ENCODE assay signal across 8 cellular contexts in genomic region chr3:30658328-30659052, GRCh38. TPM values are rescaled to one million over a fixed set of nuclear protein-coding genes. Genes with fewer than 3 reads are reported as not detected.
DNase-seq lines count a peak whose midpoint lies in the region; ATAC-seq lines count a peak whose summit lies in the region.

No MANE protein-coding gene starts in this region.

- H3K9ac ChIP-seq in skeletal muscle satellite cell (ENCODE audit: low read depth, low read length), result peak overlapping the region; percentile 79

- ATAC-seq in GM18517 (IDR thresholded peaks at IDR 0.05; ENCODE audit: unreplicated experiment) (peak; percentile 90), HG02763 (IDR thresholded peaks at IDR 0.05; ENCODE audit: unreplicated experiment) (peak; percentile 86), Right ventricle myocardium superior (ENCODE audit: poor library complexity) (peak; percentile 59)

- intact Hi-C loops in Right ventricle myocardium superior (cut with DNase I), result no loop called here

- H3K4me1 ChIP-seq in skeletal muscle satellite cell (ENCODE audit: control insufficient read depth, insufficient read depth, low read length), result peaks cover 64% of the 10 kb centered on the region

- peak overlapping the region; percentile 56 for H3K4me3 ChIP-seq in skeletal muscle satellite cell (ENCODE audit: low read length)

- H3K9me3 ChIP-seq in skeletal muscle satellite cell (replicated peaks; ENCODE audit: low read length), result no peaks in the 10 kb centered on the region

- DNase-seq in NAMALWA (ENCODE audit: low spot score) (peak; percentile 48), Right ventricle myocardium superior (no peak), putamen (ENCODE audit: low spot score) (no peak), cerebellar nuclear complex (lab: John Stamatoyannopoulos, UW) (no peak)
- DNase-seq in activated effector memory CD4-positive, alpha-beta T cell treated with anti-CD3 and anti-CD28 coated beads, Interleukin-2, amount 50 U/mL, for 16 hours, result peak; percentile 75

- H3K27me3 ChIP-seq in skeletal muscle satellite cell (ENCODE audit: control insufficient read depth, insufficient read depth, low read length), result no peaks in the 10 kb centered on the region

- peaks cover 73% of the 10 kb centered on the region for H3K36me3 ChIP-seq in skeletal muscle satellite cell (ENCODE audit: insufficient read depth, low read length)

- H3K4me2 ChIP-seq in skeletal muscle satellite cell (ENCODE audit: low read length), result peak overlapping the region; percentile 78

RNA-seq across cellular contexts. Expression of gene TGFBR2, which starts 52.1 kb away (rescaled TPM):
- total RNA-seq in Right ventricle myocardium superior, result 168 TPM
- 301 and 350 TPM in 2 replicates for total RNA-seq in skeletal muscle satellite cell (2012; rRNA removed)

Comparison
In these comparisons a context has a peak if more than half of its experiments do, and no peak if none do; other contexts are left out.
1. DNase-seq: peak in NAMALWA (single experiment) and activated effector memory CD4-positive, alpha-beta T cell treated with anti-CD3 and anti-CD28 coated beads, Interleukin-2, amount 50 U/mL, for 16 hours (single experiment); none in Right ventricle myocardium superior (single experiment), putamen (single experiment) and cerebellar nuclear complex (0 of 2).
2. Peak in every context shown above with its lines, with median percentiles within 50 percentile points of each other: ATAC-seq.